ENCODE assay signal across 23 cellular contexts in genomic region chr5:62178258-62178657, GRCh38.
"Had no signal": no experiment of that assay in that cellular context is flagged by ENCODE, and none has a peak within 500 bp of the region (broad histone marks: within the 10 kb centered on the region; RNA-seq: fewer than 3 reads in every experiment).

No MANE protein-coding gene starts in this region.

- ATAC-seq: HepG2, Right ventricle myocardium inferior had no signal

- H3K9ac ChIP-seq: KMS-11 had no signal

- H3K27me3 ChIP-seq: SJCRH30 had no signal

- H3K4me3 ChIP-seq: SJCRH30 had no signal

- H3K4me2 ChIP-seq: KMS-11 had no signal

- DNase-seq: IMR-90, Kasumi-1, MV-4-11, NCI-H1048, NCI-H1105, NCI-H1417, NCI-H1436 treated with DMSO at 0.1 percent for 48 hours, NCI-H1694, NCI-H187 treated with DMSO at 0.1 percent for 48 hours, NCI-H2029 treated with DMSO at 0.1 percent for 48 hours, NCI-H2171 treated with DMSO at 0.1 percent for 48 hours, NCI-H2227 treated with DMSO at 0.1 percent for 48 hours, NCI-H510A, NCI-H524 treated with DMSO at 0.1 percent for 48 hours, NCI-H69, NCI-H774, SHP77 treated with DMSO at 0.1 percent for 48 hours, SJCRH30 had no signal

- FAIRE-seq: HepG2, RCC 7860 had no signal

- H3K4me1 ChIP-seq: SJCRH30 had no signal

- H3K27ac ChIP-seq: KMS-11, RWPE1, SJCRH30 had no signal

- H3K9me3 ChIP-seq: SJCRH30 had no signal

- H3K36me3 ChIP-seq: SJCRH30 had no signal
